ENCODE assay signal across 3 cellular contexts in the genomic region with DNA sequence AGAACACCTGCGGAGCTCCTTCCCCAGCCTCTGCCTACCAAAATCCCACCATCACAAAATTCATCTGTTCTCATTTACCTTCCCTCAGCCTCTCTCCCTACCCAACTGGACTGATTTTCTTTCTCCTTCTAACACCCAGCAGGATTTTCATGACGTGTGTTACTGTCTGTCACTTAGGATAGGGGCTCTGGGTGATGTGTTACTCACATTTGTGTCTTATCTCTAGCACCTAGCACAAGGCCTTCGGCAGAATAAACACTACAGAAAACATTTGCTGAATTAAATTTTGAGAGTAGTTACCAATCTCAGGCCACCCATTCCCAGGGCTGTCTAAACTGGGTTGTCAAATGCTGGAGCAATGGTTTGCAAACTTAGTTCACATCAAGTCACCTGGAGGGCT.
"Had no signal": no experiment of that assay in that cellular context is flagged by ENCODE, and none has a peak within 500 bp of the region (broad histone marks: within the 10 kb centered on the region; RNA-seq: fewer than 3 reads in every experiment).

No MANE protein-coding gene starts in this region.

- H3K4me3 ChIP-seq: GM12878 had no signal

- DNase-seq: GDM1, GF-D8 had no signal
